Comparison of ENCODE assay signal across 8 cellular contexts in the genomic region with DNA sequence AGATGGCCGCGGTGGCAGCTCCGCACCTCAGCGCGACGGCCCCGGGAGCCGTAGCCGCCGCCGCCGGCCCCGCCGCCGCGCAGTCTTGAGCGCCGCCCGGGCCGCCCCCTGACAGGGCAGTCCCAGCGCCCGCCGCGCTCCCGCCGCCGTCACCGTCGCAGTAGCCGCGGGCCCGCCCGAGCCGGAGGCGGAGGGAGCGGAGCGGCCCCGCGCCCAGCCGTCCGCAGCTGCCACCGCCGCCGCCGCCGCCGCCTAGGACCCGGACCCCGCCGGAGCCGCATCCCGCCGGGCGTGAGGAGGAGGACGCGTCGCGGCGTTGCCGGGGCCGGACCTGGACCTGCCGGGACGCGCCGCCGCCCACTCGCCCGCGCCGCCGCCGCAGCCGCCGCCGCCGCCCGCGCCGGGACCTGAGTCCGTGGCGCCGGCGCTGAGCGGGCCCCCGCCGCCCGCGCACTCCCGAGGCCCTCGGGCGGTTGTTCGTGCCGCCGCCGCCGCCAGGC. TPM values are rescaled to one million over a fixed set of nuclear protein-coding genes. Genes with fewer than 3 reads are reported as not detected.
DNase-seq lines count a peak whose midpoint lies in the region; ATAC-seq, FAIRE-seq and TF ChIP-seq lines count a peak whose summit lies in the region.

No MANE protein-coding gene starts in this region.

- H3K9me3 Mint-ChIP-seq in natural killer cell treated with Interleukin-12 subunit alpha and Interleukin-12 subunit beta and Interleukin-15 and Interleukin-18, amount 100 ng/mL, for 72 hours, result no peaks in the 10 kb centered on the region

- no peak for FAIRE-seq in H54 (lab: Jason Lieb, UNC)

- H3K36me3 Mint-ChIP-seq in natural killer cell treated with Interleukin-12 subunit alpha and Interleukin-12 subunit beta and Interleukin-15 and Interleukin-18, amount 100 ng/mL, for 72 hours, result no peaks in the 10 kb centered on the region

- no peaks in the 10 kb centered on the region for H3K36me3 ChIP-seq in adipocyte (ENCODE audit: control insufficient read depth, insufficient read depth, low read length, severe bottlenecking)

- no peak for TF ChIP-seq POLR2A in H54 (IDR thresholded peaks at IDR 0.05; ENCODE audit: low read depth, low read length)

- H3K4me1 ChIP-seq in adipocyte (ENCODE audit: control insufficient read depth, insufficient read depth, low read length), result peaks cover 12% of the 10 kb centered on the region

- no peaks in the 10 kb centered on the region for H3K9me3 ChIP-seq in adipocyte (ENCODE audit: control insufficient read depth, low read length)

- peaks cover 12% of the 10 kb centered on the region for H3K27me3 ChIP-seq in adipocyte (replicated peaks; ENCODE audit: control insufficient read depth, insufficient read depth, low read length)

- H3K27me3 Mint-ChIP-seq in natural killer cell treated with Interleukin-12 subunit alpha and Interleukin-12 subunit beta and Interleukin-15 and Interleukin-18, amount 100 ng/mL, for 72 hours, result peaks cover under 1% of the 10 kb centered on the region in 2 donors

- H3K27ac Mint-ChIP-seq in natural killer cell treated with Interleukin-12 subunit alpha and Interleukin-12 subunit beta and Interleukin-15 and Interleukin-18, amount 100 ng/mL, for 72 hours, result no peak overlapping the region

- peaks cover 38 to 44% of the 10 kb centered on the region in 2 donors for H3K4me1 Mint-ChIP-seq in natural killer cell treated with Interleukin-12 subunit alpha and Interleukin-12 subunit beta and Interleukin-15 and Interleukin-18, amount 100 ng/mL, for 72 hours (ENCODE audit: low read depth in 2 of 2)

- peak overlapping the region; percentile 56 for H3K9ac ChIP-seq in adipocyte (ENCODE audit: low read length)

- H3K4me3 ChIP-seq in adipocyte (ENCODE audit: low read length), result peak overlapping the region; percentile 23

- peak; percentile 18 for DNase-seq in activated effector memory CD4-positive, alpha-beta T cell treated with Interleukin-2 at 50 U/mL for 16 hours
- no peak for DNase-seq in activated effector memory CD4-positive, alpha-beta T cell treated with anti-CD3 and anti-CD28 coated beads, Interleukin-2, amount 50 U/mL, for 16 hours
- DNase-seq in adipocyte (ENCODE audit: low read depth), result peak; percentile 55
- no peak for DNase-seq in natural killer cell treated with Interleukin-12 subunit alpha and Interleukin-12 subunit beta and Interleukin-15 and Interleukin-18, amount 100 ng/mL, for 72 hours (ENCODE audit: low spot score)
- no peak for DNase-seq in NCI-H146 (lab: John Stamatoyannopoulos, UW)
- DNase-seq in H54 (ENCODE audit: insufficient read length, low spot score), result no peak
- DNase-seq in DMS 273 treated with DMSO at 0.1 percent for 48 hours (lab: John Stamatoyannopoulos, UW), result no peak

- peak overlapping the region; percentile 66 for H3K4me3 Mint-ChIP-seq in natural killer cell treated with Interleukin-12 subunit alpha and Interleukin-12 subunit beta and Interleukin-15 and Interleukin-18, amount 100 ng/mL, for 72 hours

- ATAC-seq in HG03095 (IDR thresholded peaks at IDR 0.05; ENCODE audit: unreplicated experiment), result peak; percentile 6
- ATAC-seq in natural killer cell treated with Interleukin-12 subunit alpha and Interleukin-12 subunit beta and Interleukin-15 and Interleukin-18, amount 100 ng/mL, for 72 hours, result peak in 1 of 2 donors; percentile 18

RNA-seq across cellular contexts. Expression of gene TNRC6C, which starts 0.3 kb away (rescaled TPM):
- total RNA-seq in natural killer cell treated with Interleukin-12 subunit alpha and Interleukin-12 subunit beta and Interleukin-15 and Interleukin-18, amount 100 ng/mL, for 72 hours, result 10 to 100 TPM; 28.1 to 32.1 TPM

Comparison
In these comparisons a context has a peak if more than half of its experiments do, and no peak if none do; other contexts are left out.
1. DNase-seq: peak in activated effector memory CD4-positive, alpha-beta T cell treated with Interleukin-2 at 50 U/mL for 16 hours (single experiment) and adipocyte (single experiment); none in activated effector memory CD4-positive, alpha-beta T cell treated with anti-CD3 and anti-CD28 coated beads, Interleukin-2, amount 50 U/mL, for 16 hours (single experiment), natural killer cell treated with Interleukin-12 subunit alpha and Interleukin-12 subunit beta and Interleukin-15 and Interleukin-18, amount 100 ng/mL, for 72 hours (single experiment), NCI-H146 (single experiment), H54 (single experiment) and DMS 273 treated with DMSO at 0.1 percent for 48 hours (single experiment).